In genomic region chr12:112946236-112947000, GRCh38 we compare ENCODE assay signal across 17 cellular contexts. TPM values are rescaled to one million over a fixed set of nuclear protein-coding genes. Genes with fewer than 3 reads are reported as not detected.
DNase-seq lines count a peak whose midpoint lies in the region; ATAC-seq and TF ChIP-seq lines count a peak whose summit lies in the region.
"Had no signal": no experiment of that assay in that cellular context is flagged by ENCODE, and none has a peak within 500 bp of the region (broad histone marks: within the 10 kb centered on the region; RNA-seq: fewer than 3 reads in every experiment).

No MANE protein-coding gene starts in this region.

- DNase-seq in NCI-H446 treated with DMSO at 0.1 percent for 48 hours (lab: John Stamatoyannopoulos, UW) (peak; percentile 6), cerebellum (ENCODE audit: low spot score) (peak; percentile 56), islet precursor cell (peak; percentile 53), NCI-H2107 (lab: John Stamatoyannopoulos, UW) (no peak), SK-N-DZ (ENCODE audit: low spot score) (no peak)
- no peak for DNase-seq in activated CD4-positive, alpha-beta T cell treated with anti-CD3 and anti-CD28 coated beads for 48 hours
- DNase-seq: ACHN; Caco-2; CD4-positive, alpha-beta T cell; GDM1; H7; HFFc6; KBM-7 had no signal

- peak; percentile 31 for TF ChIP-seq POLR2A in GM19193 (IDR thresholded peaks at IDR 0.05; ENCODE audit: extremely low read depth, insufficient read depth, insufficient read length)

- no peak for ATAC-seq in HG02571 (IDR thresholded peaks at IDR 0.05; ENCODE audit: unreplicated experiment)
- ATAC-seq: GM23338, HCT116 had no signal

RNA-seq across cellular contexts. Expression of gene OAS3, which starts 8.1 kb away (rescaled TPM):
- total RNA-seq in cerebellum: 5.4 TPM
- 0.02 TPM in 1 of 2 replicates, not detected in the other for polyA plus RNA-seq in SK-N-DZ (2014; cell fraction: cytosol; rRNA removed)
- polyA plus RNA-seq in SK-N-DZ (2014; cell fraction: nucleus; rRNA removed): not detected in 2 replicates

RNA-seq across cellular contexts. Expression of gene OAS2, which starts 31.9 kb away (rescaled TPM):
- 3.4 TPM for total RNA-seq in cerebellum
- polyA plus RNA-seq in SK-N-DZ (2014; cell fraction: cytosol; rRNA removed): not detected in 2 replicates
- polyA plus RNA-seq in SK-N-DZ (2014; cell fraction: nucleus; rRNA removed): not detected in 2 replicates
- total RNA-seq: GM23338, H7 had no signal

RNA-seq across cellular contexts. Expression of gene OAS1, which starts 39.7 kb away (rescaled TPM):
- 2.6 TPM for total RNA-seq in cerebellum
- polyA plus RNA-seq in SK-N-DZ (2014; cell fraction: cytosol; rRNA removed): 0.15 TPM in 1 of 2 replicates, not detected in the other
- polyA plus RNA-seq in SK-N-DZ (2014; cell fraction: nucleus; rRNA removed): not detected in 2 replicates
- total RNA-seq: GM23338, HFFc6 had no signal
- polyA plus RNA-seq: GM23338 had no signal

Comparison
In these comparisons a context has a peak if more than half of its experiments do, and no peak if none do; other contexts are left out.
1. DNase-seq: peak in NCI-H446 treated with DMSO at 0.1 percent for 48 hours (single experiment), cerebellum (single experiment) and islet precursor cell (single experiment); none in NCI-H2107 (single experiment), activated CD4-positive, alpha-beta T cell treated with anti-CD3 and anti-CD28 coated beads for 48 hours (single experiment) and SK-N-DZ (single experiment).